Comparison of ENCODE assay signal across 14 cellular contexts in genomic region chr7:27106181-27106905, GRCh38. TPM values are rescaled to one million over a fixed set of nuclear protein-coding genes. Genes with fewer than 3 reads are reported as not detected.
DNase-seq lines count a peak whose midpoint lies in the region; ATAC-seq and TF ChIP-seq lines count a peak whose summit lies in the region.
"Had no signal": no experiment of that assay in that cellular context is flagged by ENCODE, and none has a peak within 500 bp of the region (broad histone marks: within the 10 kb centered on the region; RNA-seq: fewer than 3 reads in every experiment).

No MANE protein-coding gene starts in this region.

- peak; percentile 59 for DNase-seq in D341Med (ENCODE audit: low spot score)
- DNase-seq in adrenal gland = peak in 1 of 7 donors; percentile 26
- DNase-seq in iPS-NIHi11 (ENCODE audit: low spot score) = peak; percentile 62
- peak in 1 of 5 donors; percentile 49 for DNase-seq in ovary
- DNase-seq in ureter (ENCODE audit: low spot score) = no peak
- no peak for DNase-seq in EL
- DNase-seq in NCI-H187 treated with DMSO at 0.1 percent for 48 hours (lab: John Stamatoyannopoulos, UW) = no peak
- DNase-seq: activated CD8-positive, alpha-beta memory T cell treated with anti-CD3 and anti-CD28 coated beads, Interleukin-2, amount 50 U/mL, for 48 hours; cortex of kidney; NCI-H1417; stimulated activated CD4-positive, alpha-beta T cell treated with anti-CD3 and anti-CD28 coated beads, Interleukin-4, amount 100 ng/mL, for 1 hour had no signal

- no peak for TF ChIP-seq EP300 in ovary (IDR thresholded peaks at IDR 0.05)

- no peaks in the 10 kb centered on the region for H3K36me3 ChIP-seq in adrenal gland (replicated peaks in 1 of 2)
- H3K36me3 ChIP-seq in ovary = no peaks in the 10 kb centered on the region
- H3K36me3 ChIP-seq: BLaER1 treated with 17β-estradiol and CSF1 and Interleukin-3, amounts not matched to agents 10 nM and 100 nM had no signal

- WGBS in adrenal gland, 4 donors = 59 to 81% (median 70%) methylated on average over 23 to 44 of the region's 44 CpGs
- WGBS in ovary, 3 donors = 21 to 35% (median 26%) methylated on average over 43 to 44 of the region's 44 CpGs

- H3K27ac ChIP-seq in adrenal gland = peak overlapping the region in 4 of 5 donors; percentile 58 to 92 (median 75)
- H3K27ac ChIP-seq in ovary = peak overlapping the region in 1 of 2 donors; percentile 38
- H3K27ac ChIP-seq: BLaER1 treated with 17β-estradiol and CSF1 and Interleukin-3, amounts not matched to agents 10 nM and 100 nM; SK-N-MC had no signal

- no peaks in the 10 kb centered on the region for H3K9me3 ChIP-seq in adrenal gland (replicated peaks in 1 of 3)
- H3K9me3 ChIP-seq in ovary = no peaks in the 10 kb centered on the region

- no peak for TF ChIP-seq CTCF in adrenal gland (IDR thresholded peaks at IDR 0.05)
- no peak for TF ChIP-seq CTCF in ovary (IDR thresholded peaks at IDR 0.05)

- TF ChIP-seq POLR2A in adrenal gland (IDR thresholded peaks at IDR 0.05) (no peak), ovary (IDR thresholded peaks at IDR 0.05) (no peak)

- H3K4me3 ChIP-seq in adrenal gland (peak overlapping the region in 1 of 4 donors; percentile 44), ovary (peak overlapping the region; percentile 26)
- H3K4me3 ChIP-seq: BLaER1 treated with 17β-estradiol and CSF1 and Interleukin-3, amounts not matched to agents 10 nM and 100 nM; SK-N-MC had no signal

- H3K4me1 ChIP-seq in adrenal gland (replicated peaks in 1 of 2) = peaks cover 0 to 23% of the 10 kb centered on the region in 2 donors
- H3K4me1 ChIP-seq in ovary (ENCODE audit: insufficient read depth) = no peaks in the 10 kb centered on the region
- H3K4me1 ChIP-seq: BLaER1 treated with 17β-estradiol and CSF1 and Interleukin-3, amounts not matched to agents 10 nM and 100 nM had no signal

- ATAC-seq in HG02852 (IDR thresholded peaks at IDR 0.05; ENCODE audit: unreplicated experiment) = no peak

- H3K27me3 ChIP-seq in adrenal gland (no peaks in the 10 kb centered on the region), ovary (peaks cover 3% of the 10 kb centered on the region)
- H3K27me3 ChIP-seq: BLaER1 treated with 17β-estradiol and CSF1 and Interleukin-3, amounts not matched to agents 10 nM and 100 nM had no signal

- intact Hi-C loops in adrenal gland (cut with DNase I) = loop anchor here in 1 of 2 donors (10.0 kb wide), 1 partner anchor 242 kb away; the partner anchor contains the start of gene SKAP2
- intact Hi-C loops in ovary (cut with DNase I) = no loop called here

RNA-seq across cellular contexts. Expression of gene HOXA2, which starts 3.9 kb away (rescaled TPM):
- 1 to 10 TPM in 5 of 8 donors, under 1 TPM in 2, not detected in 1; 0.41 to 1.9 (median 1.1) TPM for total RNA-seq in adrenal gland
- polyA plus RNA-seq in adrenal gland = 1 to 10 TPM; 1.2 to 2.8 (median 2.0) TPM
- total RNA-seq in ovary = 1 to 10 TPM in 3 of 7 donors, under 1 TPM in 2, not detected in 2; 0.36 to 9.0 (median 1.1) TPM
- 1 to 10 TPM in 1 of 2 donors, under 1 TPM in 1; 0.73 to 1.8 TPM for polyA plus RNA-seq in ovary
- total RNA-seq in ureter = 1.8 TPM

RNA-seq across cellular contexts. Expression of gene HOXA1, which starts 10.5 kb away (rescaled TPM):
- total RNA-seq in adrenal gland (1 to 10 TPM in 2 of 8 donors, under 1 TPM in 5, not detected in 1; 0.18 to 1.1 (median 0.90) TPM), ovary (1 to 10 TPM in 3 of 7 donors, under 1 TPM in 4; 0.23 to 1.5 (median 0.62) TPM), ureter (18.8 TPM)
- polyA plus RNA-seq in adrenal gland (under 1 TPM; 0.30 to 0.97 (median 0.32) TPM), ovary (under 1 TPM; 0.45 to 0.88 TPM)

RNA-seq across cellular contexts. Expression of gene HOXA4, which starts 24.2 kb away (rescaled TPM):
- total RNA-seq in adrenal gland = 10 to 100 TPM in 1 of 8 donors, 1 to 10 TPM in 7; 3.5 to 10.9 (median 5.6) TPM
- 10 to 100 TPM in 2 of 3 donors, 1 to 10 TPM in 1; 9.3 to 12.6 (median 11.3) TPM for polyA plus RNA-seq in adrenal gland
- 10 to 100 TPM in 2 of 7 donors, 1 to 10 TPM in 3, under 1 TPM in 2; 0.22 to 34.0 (median 2.3) TPM for total RNA-seq in ovary
- polyA plus RNA-seq in ovary = 10 to 100 TPM in 1 of 2 donors, 1 to 10 TPM in 1; 6.6 to 12.9 TPM
- 9.4 TPM for total RNA-seq in ureter

RNA-seq across cellular contexts. Expression of gene HOXA5, which starts 37.1 kb away (rescaled TPM):
- 100 to 1,000 TPM in 1 of 8 donors, 10 to 100 TPM in 7; 39.2 to 132 (median 65.7) TPM for total RNA-seq in adrenal gland
- 10 to 100 TPM; 21.8 to 42.0 (median 25.9) TPM for polyA plus RNA-seq in adrenal gland
- 10 to 100 TPM in 2 of 7 donors, 1 to 10 TPM in 2, under 1 TPM in 3; 0.40 to 29.6 (median 1.4) TPM for total RNA-seq in ovary
- polyA plus RNA-seq in ovary = 1 to 10 TPM; 1.8 to 5.6 TPM
- total RNA-seq in ureter = 10.4 TPM

RNA-seq across cellular contexts. Expression of gene HOXA6, which starts 41.2 kb away (rescaled TPM):
- total RNA-seq in adrenal gland (10 to 100 TPM in 7 of 8 donors, 1 to 10 TPM in 1; 8.5 to 27.2 (median 16.8) TPM), ovary (1 to 10 TPM in 3 of 7 donors, under 1 TPM in 4; 0.32 to 4.2 (median 0.43) TPM), ureter (8.5 TPM)
- polyA plus RNA-seq in adrenal gland (1 to 10 TPM; 1.3 to 5.6 (median 1.4) TPM), ovary (under 1 TPM in 1 of 2 donors, not detected in 1; 0.29 TPM)

Comparison
In these comparisons a context has a peak if more than half of its experiments do, and no peak if none do; other contexts are left out.
1. DNase-seq: peak in D341Med (single experiment) and iPS-NIHi11 (single experiment); none in ureter (single experiment), EL (single experiment) and NCI-H187 treated with DMSO at 0.1 percent for 48 hours (single experiment).